23 cellular contexts compared by ENCODE assay signal in genomic region chr22:19951351-19951750, GRCh38. TPM values are rescaled to one million over a fixed set of nuclear protein-coding genes. Genes with fewer than 3 reads are reported as not detected.
A peak's percentile ranks its signal among the peaks of the same experiment; 100 is the strongest.
DNase-seq lines count a peak whose midpoint lies in the region; ATAC-seq lines count a peak whose summit lies in the region.
"Had no signal": no experiment of that assay in that cellular context is flagged by ENCODE, and none has a peak within 500 bp of the region (broad histone marks: within the 10 kb centered on the region; RNA-seq: fewer than 3 reads in every experiment).

No MANE protein-coding gene starts in this region.

- H3K27me3 ChIP-seq in H7 (ENCODE audit: control insufficient read depth, insufficient read depth, low read length): no peaks in the 10 kb centered on the region
- H3K27me3 ChIP-seq in neuronal stem cell (ENCODE audit: control insufficient read depth in 3 of 3, insufficient read depth in 3 of 3, low read depth in 1 of 3, low read length in 3 of 3): no peaks in the 10 kb centered on the region
- H3K27me3 ChIP-seq: esophagus muscularis mucosa, tibial nerve had no signal

- no peak overlapping the region for H3K23ac ChIP-seq in neuronal stem cell (ENCODE audit: low read depth, low read length, poor library complexity)

- DNase-seq in H7 (peak; percentile 25), T-helper 17 cell (no peak), Right ventricle myocardium superior (peak; percentile 36), neuronal stem cell (ENCODE audit: low spot score) (no peak), NCI-H526 treated with DMSO at 0.1 percent for 48 hours (lab: John Stamatoyannopoulos, UW) (no peak), DMS53 (lab: John Stamatoyannopoulos, UW) (no peak)
- DNase-seq in stimulated activated CD4-positive, alpha-beta T cell treated with anti-CD3 and anti-CD28 coated beads, Interleukin-15, amount 100 ng/mL, for 24 hours: no peak
- DNase-seq: activated CD4-positive, alpha-beta T cell treated with anti-CD3 and anti-CD28 coated beads, Interleukin-2, amount 50 U/mL, for 1 hour; activated CD8-positive, alpha-beta memory T cell treated with anti-CD3 and anti-CD28 coated beads, Interleukin-2, amount 50 U/mL, for 4 hours; activated effector memory CD4-positive, alpha-beta T cell treated with anti-CD3 and anti-CD28 coated beads, Interleukin-2, amount 50 U/mL, for 16 hours; AML-193; amniotic stem cell; DND-41; NCI-H1417; NCI-H526; SHP77; small intestine; stimulated activated CD4-positive, alpha-beta T cell treated with anti-CD3 and anti-CD28 coated beads, Interleukin-4, amount 100 ng/mL, for 1 hour had no signal

- H2BK12ac ChIP-seq in neuronal stem cell (ENCODE audit: low read length): no peak overlapping the region

- H3K4me1 ChIP-seq in neuronal stem cell (ENCODE audit: control insufficient read depth in 2 of 2, insufficient read depth in 1 of 2, low read depth in 1 of 2, low read length in 2 of 2): peaks cover 4% of the 10 kb centered on the region in 2 donors

- H2AFZ ChIP-seq in neuronal stem cell (ENCODE audit: low read length): peak overlapping the region; percentile 41

- H2BK15ac ChIP-seq in neuronal stem cell (ENCODE audit: low read length): no peak overlapping the region

- H3K4me3 Mint-ChIP-seq in T-helper 17 cell: no peak overlapping the region
- H3K4me3 Mint-ChIP-seq: stimulated activated naive CD8-positive, alpha-beta T cell treated with anti-CD3 and anti-CD28 coated beads, Interleukin-15, Interleukin-2, amounts not matched to agents 100 ng/mL and 50 ng/mL, for 24 hours had no signal

- no peaks in the 10 kb centered on the region for H3K79me1 ChIP-seq in neuronal stem cell (ENCODE audit: low read depth, low read length)

- no peak overlapping the region for H2BK120ac ChIP-seq in neuronal stem cell (ENCODE audit: low read depth, low read length)

- H3K27ac ChIP-seq in neuronal stem cell (replicated peaks; ENCODE audit: low read length): no peak overlapping the region
- H3K27ac ChIP-seq: esophagus muscularis mucosa, tibial nerve had no signal

- H3K18ac ChIP-seq in neuronal stem cell (ENCODE audit: low read length): no peak overlapping the region

- no CpG with 5 or more reads among the region's 13 CpGs for WGBS in neuronal stem cell (ENCODE audit: extremely low coverage in 2 of 2, insufficient read length in 2 of 2, insufficient replicate concordance in 1 of 2), 2 donors

- H3K27ac Mint-ChIP-seq in T-helper 17 cell: peak overlapping the region; percentile 39
- H3K27ac Mint-ChIP-seq: stimulated activated naive CD8-positive, alpha-beta T cell treated with anti-CD3 and anti-CD28 coated beads, Interleukin-15, Interleukin-2, amounts not matched to agents 100 ng/mL and 50 ng/mL, for 24 hours had no signal

- H2BK5ac ChIP-seq in neuronal stem cell (ENCODE audit: low read length): no peak overlapping the region

- no peak overlapping the region for H3K14ac ChIP-seq in neuronal stem cell (ENCODE audit: low read length)

- H3K36me3 Mint-ChIP-seq in T-helper 17 cell (ENCODE audit: low read depth): peaks cover 2% of the 10 kb centered on the region

- H4K91ac ChIP-seq in neuronal stem cell (ENCODE audit: low read depth, low read length, poor library complexity): no peak overlapping the region

- H3K9me3 ChIP-seq in T-helper 17 cell (ENCODE audit: control insufficient read depth, low read length, poor library complexity, severe bottlenecking) (no peaks in the 10 kb centered on the region), neuronal stem cell (replicated peaks in 1 of 2; ENCODE audit: control insufficient read depth in 2 of 2, insufficient read depth in 1 of 2, low read depth in 1 of 2, low read length in 2 of 2) (no peaks in the 10 kb centered on the region)
- H3K9me3 ChIP-seq: esophagus muscularis mucosa, prostate gland, tibial nerve had no signal

- no peak overlapping the region for H3K9ac ChIP-seq in neuronal stem cell (ENCODE audit: low read depth, low read length, poor library complexity)

- H3K4me1 Mint-ChIP-seq in T-helper 17 cell: peaks cover 20% of the 10 kb centered on the region

- H3K4me2 ChIP-seq in neuronal stem cell (ENCODE audit: insufficient read depth, low read length, poor library complexity, severe bottlenecking): no peak overlapping the region

- no peak overlapping the region for H3K4me3 ChIP-seq in H7 (ENCODE audit: insufficient read depth, low read depth, low read length)
- no peak overlapping the region for H3K4me3 ChIP-seq in neuronal stem cell (ENCODE audit: low read length in 2 of 2)
- H3K4me3 ChIP-seq: esophagus muscularis mucosa, prostate gland, tibial nerve had no signal

- intact Hi-C loops in Right ventricle myocardium superior (cut with DNase I): no loop called here

- H4K8ac ChIP-seq in neuronal stem cell (ENCODE audit: low read depth, low read length): no peak overlapping the region

- no peak overlapping the region for H2AK5ac ChIP-seq in neuronal stem cell (ENCODE audit: low read depth, low read length)

- H3K4ac ChIP-seq in neuronal stem cell (ENCODE audit: low read length): no peak overlapping the region

- H3K36me3 ChIP-seq in H7 (replicated peaks; ENCODE audit: control insufficient read depth, insufficient read depth, low read length): no peaks in the 10 kb centered on the region
- H3K36me3 ChIP-seq in neuronal stem cell (replicated peaks in 1 of 2; ENCODE audit: control insufficient read depth in 2 of 2, insufficient read depth in 2 of 2, low read length in 2 of 2): no peaks in the 10 kb centered on the region
- H3K36me3 ChIP-seq: prostate gland had no signal

- H3K27me3 Mint-ChIP-seq in T-helper 17 cell: no peaks in the 10 kb centered on the region
- H3K27me3 Mint-ChIP-seq: stimulated activated naive CD8-positive, alpha-beta T cell treated with anti-CD3 and anti-CD28 coated beads, Interleukin-15, Interleukin-2, amounts not matched to agents 100 ng/mL and 50 ng/mL, for 24 hours had no signal

- no peak for ATAC-seq in T-helper 17 cell
- peak; percentile 34 for ATAC-seq in Right ventricle myocardium superior (ENCODE audit: poor library complexity)
- ATAC-seq: left colon had no signal

RNA-seq across cellular contexts. Expression of gene TXNRD2, which starts 9.7 kb away (rescaled TPM):
- 3.3 and 5.0 TPM in 2 replicates for total RNA-seq in H7 (2014; rRNA removed; shearing (Covaris generic))
- total RNA-seq in T-helper 17 cell (10 to 100 TPM; 16.8 to 25.6 TPM), Right ventricle myocardium superior (40.4 TPM)
- polyA plus RNA-seq in neuronal stem cell (2013, experiment 1 of 2): 16.7 TPM
- polyA plus RNA-seq in neuronal stem cell (2013, experiment 2 of 2): 17.7 TPM

RNA-seq across cellular contexts. Expression of gene COMT, which starts 9.8 kb away (rescaled TPM):
- 1.4 and 1.7 TPM in 2 replicates for total RNA-seq in H7 (2014; rRNA removed; shearing (Covaris generic))
- total RNA-seq in T-helper 17 cell (10 to 100 TPM; 28.2 to 37.3 TPM), Right ventricle myocardium superior (75.3 TPM)
- 7.3 TPM for polyA plus RNA-seq in neuronal stem cell (2013, experiment 1 of 2)
- 6.4 TPM for polyA plus RNA-seq in neuronal stem cell (2013, experiment 2 of 2)

Comparison
In these comparisons a context has a peak if more than half of its experiments do, and no peak if none do; other contexts are left out.
1. DNase-seq: peak in H7 (single experiment) and Right ventricle myocardium superior (single experiment); none in T-helper 17 cell (0 of 3), neuronal stem cell (single experiment), NCI-H526 treated with DMSO at 0.1 percent for 48 hours (single experiment), stimulated activated CD4-positive, alpha-beta T cell treated with anti-CD3 and anti-CD28 coated beads, Interleukin-15, amount 100 ng/mL, for 24 hours (single experiment) and DMS53 (single experiment).
2. RNA of gene COMT, which starts 9.8 kb away (total RNA-seq): 75.3 TPM in Right ventricle myocardium superior (single experiment) and 28.2 to 37.3 TPM in T-helper 17 cell; 1.4 to 1.7 TPM in H7; every median in the first group is over 10 times any median in the second.